ENCODE assay signal across 1 cellular context in genomic region chr19:21020298-21021227, GRCh38.
A peak's percentile ranks its signal among the peaks of the same experiment; 100 is the strongest.
TF ChIP-seq lines count a peak whose summit lies in the region.

TSS of gene ZNF430 (plus strand) at chr19:21020657. CDS start at chr19:21020801, 144 bp downstream.

TF ChIP-seq in HepG2, 621 proteins besides CTCF, POLR2A, EP300 and RAD21 (continued from another document and continues in another):
- TF ChIP-seq TCF12 (IDR thresholded peaks at IDR 0.05) (no peak), TCF12 (CRISPR knock-in tag; IDR thresholded peaks at IDR 0.05) (0 out of 2 replicates have a peak, but pooled peaks have one; percentile 47), ZNF549 (CRISPR knock-in tag; IDR thresholded peaks at IDR 0.05) (no peak), ZNF577 (CRISPR knock-in tag; IDR thresholded peaks at IDR 0.05; ENCODE audit: borderline replicate concordance, low read depth) (no peak), ZNF20 (CRISPR knock-in tag; IDR thresholded peaks at IDR 0.05) (no peak), ZNF10 (CRISPR knock-in tag; IDR thresholded peaks at IDR 0.05; ENCODE audit: borderline replicate concordance, low read depth) (no peak), PLSCR1 (CRISPR knock-in tag; IDR thresholded peaks at IDR 0.05; ENCODE audit: borderline replicate concordance) (no peak), TEF (CRISPR knock-in tag; IDR thresholded peaks at IDR 0.05) (no peak), REST (IDR thresholded peaks at IDR 0.05; ENCODE audit: borderline replicate concordance in 1 of 2, low read depth in 1 of 2, low read length in 2 of 2) (no peak), MXD1 (CRISPR knock-in tag; IDR thresholded peaks at IDR 0.05) (peak; percentile 82), ARID4A (CRISPR knock-in tag; IDR thresholded peaks at IDR 0.05; ENCODE audit: borderline replicate concordance) (peak; percentile 95), KMT2A (CRISPR knock-in tag; IDR thresholded peaks at IDR 0.05) (0 out of 2 replicates have a peak, but pooled peaks have one; percentile 41), DNMT1 (CRISPR knock-in tag; IDR thresholded peaks at IDR 0.05) (no peak), ZNF788 (CRISPR knock-in tag; IDR thresholded peaks at IDR 0.05; ENCODE audit: borderline replicate concordance) (peak; percentile 47; the same call in 1 of the 2 replicates), ZFP36L2 (CRISPR knock-in tag; IDR thresholded peaks at IDR 0.05) (no peak), CBX5 (CRISPR knock-in tag; IDR thresholded peaks at IDR 0.05; ENCODE audit: borderline replicate concordance) (no peak), MYNN (CRISPR knock-in tag; IDR thresholded peaks at IDR 0.05; ENCODE audit: low read depth) (no peak), AFF4 (CRISPR knock-in tag; IDR thresholded peaks at IDR 0.05) (no peak), GRHL1 (CRISPR knock-in tag; conservative IDR thresholded peaks at IDR 0.05) (no peak), KDM5A (IDR thresholded peaks at IDR 0.05; ENCODE audit: borderline replicate concordance, low read length) (peak; percentile 37; the same call in 1 of the 2 replicates), YEATS2 (CRISPR knock-in tag; IDR thresholded peaks at IDR 0.05; ENCODE audit: borderline replicate concordance) (no peak; the same call in 1 of the 2 replicates), ATF4 (CRISPR knock-in tag; IDR thresholded peaks at IDR 0.05) (no peak), ZNF207 (IDR thresholded peaks at IDR 0.05; ENCODE audit: borderline replicate concordance) (no peak), GLMP (CRISPR knock-in tag; IDR thresholded peaks at IDR 0.05; ENCODE audit: borderline replicate concordance) (no peak), PRDM4 (CRISPR knock-in tag; IDR thresholded peaks at IDR 0.05; ENCODE audit: borderline replicate concordance) (no peak), ZNF253 (CRISPR knock-in tag; IDR thresholded peaks at IDR 0.05; ENCODE audit: borderline replicate concordance) (no peak), SP5 (CRISPR knock-in tag; IDR thresholded peaks at IDR 0.05; ENCODE audit: borderline replicate concordance, low read depth) (no peak), KLF15 (CRISPR knock-in tag; IDR thresholded peaks at IDR 0.05; ENCODE audit: borderline replicate concordance) (no peak), ZNF460 (CRISPR knock-in tag; IDR thresholded peaks at IDR 0.05; ENCODE audit: borderline replicate concordance) (no peak), FOXM1 (CRISPR knock-in tag; IDR thresholded peaks at IDR 0.05) (no peak), ZBTB37 (CRISPR knock-in tag; IDR thresholded peaks at IDR 0.05) (no peak), GATAD2A (CRISPR knock-in tag; IDR thresholded peaks at IDR 0.05) (no peak)
